Comparison of ENCODE assay signal across 34 cellular contexts in genomic region chr5:129155876-129156275, GRCh38.
"Had no signal": no experiment of that assay in that cellular context is flagged by ENCODE, and none has a peak within 500 bp of the region (broad histone marks: within the 10 kb centered on the region; RNA-seq: fewer than 3 reads in every experiment).

No MANE protein-coding gene starts in this region.

- DNase-seq: Kasumi-1, MG63, MM.1S, MV-4-11, NCI-H1048, NCI-H1092, NCI-H1092 treated with DMSO at 0.1 percent for 48 hours, NCI-H1105, NCI-H1105 treated with DMSO at 0.1 percent for 48 hours, NCI-H1417, NCI-H1417 treated with DMSO at 0.1 percent for 48 hours, NCI-H1436, NCI-H1436 treated with DMSO at 0.1 percent for 48 hours, NCI-H146, NCI-H1694, NCI-H1694 treated with DMSO at 0.1 percent for 48 hours, NCI-H187, NCI-H187 treated with DMSO at 0.1 percent for 48 hours, NCI-H1930, NCI-H2029, NCI-H2029 treated with DMSO at 0.1 percent for 48 hours, NCI-H2081, NCI-H2081 treated with DMSO at 0.1 percent for 48 hours, NCI-H2107, NCI-H2171, NCI-H2171 treated with DMSO at 0.1 percent for 48 hours, NCI-H2227 treated with DMSO at 0.1 percent for 48 hours, NCI-H226, NCI-H345, NCI-H446, NCI-H446 treated with DMSO at 0.1 percent for 48 hours, NCI-H510A, NCI-H510A treated with DMSO at 0.1 percent for 48 hours, NCI-H524 had no signal

- H3K27me3 ChIP-seq: MG63 had no signal

- H3K4me3 ChIP-seq: MG63 had no signal

- H3K36me3 ChIP-seq: MG63 had no signal
